In genomic region chr2:176100547-176101140, GRCh38 we compare ENCODE assay signal across 16 cellular contexts. TPM values are rescaled to one million over a fixed set of nuclear protein-coding genes. Genes with fewer than 3 reads are reported as not detected.
"Had no signal": no experiment of that assay in that cellular context is flagged by ENCODE, and none has a peak within 500 bp of the region (broad histone marks: within the 10 kb centered on the region; RNA-seq: fewer than 3 reads in every experiment).

No MANE protein-coding gene starts in this region.

- H3K9me3 Mint-ChIP-seq: activated naive CD4-positive, alpha-beta T cell treated with anti-CD3 and anti-CD28 coated beads for 36 hours; activated naive CD8-positive, alpha-beta T cell treated with anti-CD3 and anti-CD28 coated beads, Interleukin-2, amount 50 U/mL, for 24 hours; neural crest cell; T-helper 2 cell treated with Interferon-gamma antibody and Interleukin-4, amounts not matched to agents 5 μg/mL and 100 μg/mL, for 36 hours had no signal

- H3K9me3 ChIP-seq: ascending aorta, esophagus muscularis mucosa, prostate gland, testis had no signal

- H3K27ac Mint-ChIP-seq: activated naive CD4-positive, alpha-beta T cell treated with anti-CD3 and anti-CD28 coated beads for 36 hours; activated naive CD8-positive, alpha-beta T cell treated with anti-CD3 and anti-CD28 coated beads, Interleukin-2, amount 50 U/mL, for 24 hours; T-helper 2 cell treated with Interferon-gamma antibody and Interleukin-4, amounts not matched to agents 5 μg/mL and 100 μg/mL, for 36 hours had no signal

- H3K4me1 ChIP-seq: prostate gland had no signal

- ATAC-seq: activated naive CD8-positive, alpha-beta T cell treated with anti-CD3 and anti-CD28 coated beads, Interleukin-2, amount 50 U/mL, for 24 hours had no signal

- H3K4me3 Mint-ChIP-seq: activated naive CD4-positive, alpha-beta T cell treated with anti-CD3 and anti-CD28 coated beads for 36 hours; activated naive CD8-positive, alpha-beta T cell treated with anti-CD3 and anti-CD28 coated beads, Interleukin-2, amount 50 U/mL, for 24 hours; neural crest cell; T-helper 2 cell treated with Interferon-gamma antibody and Interleukin-4, amounts not matched to agents 5 μg/mL and 100 μg/mL, for 36 hours had no signal

- H3K36me3 ChIP-seq: ascending aorta, esophagus muscularis mucosa, prostate gland, spleen, stomach had no signal

- DNase-seq: activated naive CD4-positive, alpha-beta T cell treated with anti-CD3 and anti-CD28 coated beads for 36 hours; activated naive CD8-positive, alpha-beta T cell treated with anti-CD3 and anti-CD28 coated beads, Interleukin-2, amount 50 U/mL, for 24 hours; hippocampal formation; spleen; testis had no signal

- H3K4me3 ChIP-seq: ascending aorta, esophagus muscularis mucosa, prostate gland, stomach, testis had no signal

- H3K27ac ChIP-seq: ascending aorta, esophagus muscularis mucosa, prostate gland, spleen, stomach, testis had no signal

RNA-seq across cellular contexts. Expression of gene HOXD12, which starts 1.0 kb away (rescaled TPM):
- total RNA-seq: activated naive CD4-positive, alpha-beta T cell treated with anti-CD3 and anti-CD28 coated beads for 36 hours; ascending aorta; esophagus muscularis mucosa; glomerular endothelial cell; mesenteric fat pad; neural crest cell; osteoblast; spleen; stomach; testis had no signal

RNA-seq across cellular contexts. Expression of gene HOXD11, which starts 6.4 kb away (rescaled TPM):
- total RNA-seq: activated naive CD4-positive, alpha-beta T cell treated with anti-CD3 and anti-CD28 coated beads for 36 hours; ascending aorta; esophagus muscularis mucosa; neural crest cell; osteoblast; spleen; stomach had no signal

RNA-seq across cellular contexts. Expression of gene HOXD13, which starts 8.1 kb away (rescaled TPM):
- total RNA-seq: activated naive CD4-positive, alpha-beta T cell treated with anti-CD3 and anti-CD28 coated beads for 36 hours; ascending aorta; esophagus muscularis mucosa; glomerular endothelial cell; neural crest cell; osteoblast; spleen; stomach had no signal

RNA-seq across cellular contexts. Expression of gene HOXD10, which starts 15.9 kb away (rescaled TPM):
- total RNA-seq: activated naive CD4-positive, alpha-beta T cell treated with anti-CD3 and anti-CD28 coated beads for 36 hours; ascending aorta; neural crest cell; osteoblast; SK-MEL-5; spleen had no signal

RNA-seq across cellular contexts. Expression of gene EVX2, which starts 16.9 kb away (rescaled TPM):
- total RNA-seq: activated naive CD4-positive, alpha-beta T cell treated with anti-CD3 and anti-CD28 coated beads for 36 hours; ascending aorta; glomerular endothelial cell; lower leg skin; mesenteric fat pad; osteoblast; SK-MEL-5; spleen; stomach had no signal
